In genomic region chr1:25695066-25695990, GRCh38 we compare ENCODE assay signal across 8 cellular contexts.
A peak's percentile ranks its signal among the peaks of the same experiment; 100 is the strongest.
DNase-seq lines count a peak whose midpoint lies in the region; ATAC-seq and FAIRE-seq lines count a peak whose summit lies in the region.

No MANE protein-coding gene starts in this region.

- H3K9me3 Mint-ChIP-seq in activated CD4-positive, alpha-beta memory T cell treated with anti-CD3 and anti-CD28 coated beads for 36 hours: no peaks in the 10 kb centered on the region
- H3K9me3 Mint-ChIP-seq in activated CD4-positive, alpha-beta memory T cell treated with anti-CD3 and anti-CD28 coated beads, Interleukin-2, amount 10 ng/mL, durations not matched to agents 7 days and 5 days: no peaks in the 10 kb centered on the region

- no peak for ATAC-seq in GM18517 (IDR thresholded peaks at IDR 0.05; ENCODE audit: unreplicated experiment)
- ATAC-seq in GM18868 (IDR thresholded peaks at IDR 0.05; ENCODE audit: unreplicated experiment): no peak
- ATAC-seq in GM19467 (IDR thresholded peaks at IDR 0.05; ENCODE audit: unreplicated experiment): no peak

- H3K27me3 Mint-ChIP-seq in activated CD4-positive, alpha-beta memory T cell treated with anti-CD3 and anti-CD28 coated beads for 36 hours: no peaks in the 10 kb centered on the region
- peaks cover 12% of the 10 kb centered on the region for H3K27me3 Mint-ChIP-seq in activated CD4-positive, alpha-beta memory T cell treated with anti-CD3 and anti-CD28 coated beads, Interleukin-2, amount 10 ng/mL, durations not matched to agents 7 days and 5 days

- peaks cover 0 to 2% of the 10 kb centered on the region in 2 donors for H3K4me1 ChIP-seq in small intestine (ENCODE audit: control insufficient read depth in 2 of 2, insufficient read depth in 1 of 2, low read depth in 1 of 2, low read length in 1 of 2)

- H3K36me3 ChIP-seq in small intestine (ENCODE audit: control insufficient read depth in 2 of 2, insufficient read depth in 2 of 2, low read length in 2 of 2): no peaks in the 10 kb centered on the region

- FAIRE-seq in small intestine (lab: Jason Lieb, UNC): no peak

- CTCF ChIA-PET in activated CD4-positive, alpha-beta memory T cell treated with anti-CD3 and anti-CD28 coated beads for 36 hours (lab: Charles Lee): interaction anchor here (0.7 kb wide), 1 partner anchor 81 kb away, joined by 3 read pairs; no protein-coding TSS in a partner anchor
- CTCF ChIA-PET in activated CD4-positive, alpha-beta memory T cell treated with anti-CD3 and anti-CD28 coated beads, Interleukin-2, amount 10 ng/mL, durations not matched to agents 7 days and 5 days (lab: Charles Lee): interaction anchor here (0.5 kb wide), 1 partner anchor 182 kb away, joined by 3 read pairs; no protein-coding TSS in a partner anchor

- no peaks in the 10 kb centered on the region for H3K9me3 ChIP-seq in small intestine (ENCODE audit: control insufficient read depth, low read depth)

- H3K36me3 Mint-ChIP-seq in activated CD4-positive, alpha-beta memory T cell treated with anti-CD3 and anti-CD28 coated beads for 36 hours: no peaks in the 10 kb centered on the region
- H3K36me3 Mint-ChIP-seq in activated CD4-positive, alpha-beta memory T cell treated with anti-CD3 and anti-CD28 coated beads, Interleukin-2, amount 10 ng/mL, durations not matched to agents 7 days and 5 days (ENCODE audit: low read depth): peaks cover 2% of the 10 kb centered on the region

- no peak overlapping the region for H3K4me3 ChIP-seq in small intestine (ENCODE audit: low read depth in 1 of 2, low read length in 2 of 2)

- intact Hi-C loops in activated CD4-positive, alpha-beta memory T cell treated with anti-CD3 and anti-CD28 coated beads for 36 hours (cut with micrococcal nuclease): loop anchor here (5.0 kb wide), 3 partner anchors 77 to 102 kb away; partner anchors contain the start of gene MAN1C1

- POLR2A ChIA-PET in activated CD4-positive, alpha-beta memory T cell treated with anti-CD3 and anti-CD28 coated beads for 36 hours (lab: Charles Lee): no interaction called here
- POLR2A ChIA-PET in activated CD4-positive, alpha-beta memory T cell treated with anti-CD3 and anti-CD28 coated beads, Interleukin-2, amount 10 ng/mL, durations not matched to agents 7 days and 5 days (lab: Charles Lee): interaction anchor here (1.0 kb wide), 1 partner anchor 128 kb away, joined by 3 read pairs; no protein-coding TSS in a partner anchor

- H3K27ac ChIP-seq in angular gyrus (ENCODE audit: low read depth, low read length) (peak overlapping the region; percentile 80), small intestine (ENCODE audit: low read depth in 1 of 2, low read length in 1 of 2) (peak overlapping the region in 1 of 2 donors; percentile 89)

- H3K27ac Mint-ChIP-seq in activated CD4-positive, alpha-beta memory T cell treated with anti-CD3 and anti-CD28 coated beads for 36 hours: peak overlapping the region; percentile 59
- no peak overlapping the region for H3K27ac Mint-ChIP-seq in activated CD4-positive, alpha-beta memory T cell treated with anti-CD3 and anti-CD28 coated beads, Interleukin-2, amount 10 ng/mL, durations not matched to agents 7 days and 5 days

- DNase-seq in activated CD4-positive, alpha-beta memory T cell treated with anti-CD3 and anti-CD28 coated beads for 36 hours: no peak
- DNase-seq in activated CD4-positive, alpha-beta memory T cell treated with anti-CD3 and anti-CD28 coated beads, Interleukin-2, amount 10 ng/mL, durations not matched to agents 7 days and 5 days: no peak
- DNase-seq in iPS DF 4.7 (ENCODE audit: extremely low read depth, low spot score) (peak; percentile 53), small intestine (peak; percentile 23)

- no peak overlapping the region for H3K4me3 Mint-ChIP-seq in activated CD4-positive, alpha-beta memory T cell treated with anti-CD3 and anti-CD28 coated beads for 36 hours
- no peak overlapping the region for H3K4me3 Mint-ChIP-seq in activated CD4-positive, alpha-beta memory T cell treated with anti-CD3 and anti-CD28 coated beads, Interleukin-2, amount 10 ng/mL, durations not matched to agents 7 days and 5 days

- no peaks in the 10 kb centered on the region for H3K27me3 ChIP-seq in small intestine (ENCODE audit: control insufficient read depth in 2 of 2, insufficient read depth in 2 of 2, low read length in 2 of 2)

- WGBS in small intestine, 3 donors: 62 to 90% (median 84%) methylated on average over 22 of the region's 22 CpGs

- peaks cover 45% of the 10 kb centered on the region for H3K4me1 Mint-ChIP-seq in activated CD4-positive, alpha-beta memory T cell treated with anti-CD3 and anti-CD28 coated beads for 36 hours (ENCODE audit: low read depth)
- H3K4me1 Mint-ChIP-seq in activated CD4-positive, alpha-beta memory T cell treated with anti-CD3 and anti-CD28 coated beads, Interleukin-2, amount 10 ng/mL, durations not matched to agents 7 days and 5 days: peaks cover 24% of the 10 kb centered on the region

Comparison
In these comparisons a context has a peak if more than half of its experiments do, and no peak if none do; other contexts are left out.
1. DNase-seq: peak in iPS DF 4.7 (single experiment) and small intestine (single experiment); none in activated CD4-positive, alpha-beta memory T cell treated with anti-CD3 and anti-CD28 coated beads for 36 hours (single experiment) and activated CD4-positive, alpha-beta memory T cell treated with anti-CD3 and anti-CD28 coated beads, Interleukin-2, amount 10 ng/mL, durations not matched to agents 7 days and 5 days (single experiment).